ENCODE assay signal across 8 cellular contexts in the genomic region with DNA sequence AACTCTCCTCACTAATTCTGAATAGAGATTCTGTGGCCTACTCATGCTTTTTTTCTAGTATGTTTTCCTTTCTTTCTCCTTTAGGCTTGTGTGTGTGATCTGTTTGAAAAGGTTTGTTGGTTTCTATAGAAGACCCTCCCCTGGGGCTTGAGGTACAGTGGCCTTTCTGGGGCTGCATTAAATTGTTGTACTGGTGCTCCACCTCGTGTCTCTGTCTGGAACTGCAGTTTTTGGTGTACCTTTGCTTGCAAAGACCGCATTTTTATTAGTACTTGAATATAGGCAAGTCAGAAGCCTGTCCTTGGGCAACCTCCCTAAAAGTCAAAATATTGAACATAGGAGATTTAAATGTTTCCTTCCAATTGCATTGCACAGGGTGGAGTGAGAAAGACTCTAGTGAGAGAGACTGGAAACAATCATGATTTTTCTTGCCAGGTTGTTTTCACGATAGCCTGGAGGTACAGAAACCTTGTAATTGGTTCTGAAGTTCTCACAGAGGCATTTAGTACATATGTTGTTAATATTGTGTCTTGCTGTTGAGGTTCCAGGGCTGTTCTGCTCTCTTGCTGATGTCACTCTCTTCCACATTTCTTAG. TPM values are rescaled to one million over a fixed set of nuclear protein-coding genes. Genes with fewer than 3 reads are reported as not detected.
DNase-seq lines count a peak whose midpoint lies in the region; ATAC-seq and TF ChIP-seq lines count a peak whose summit lies in the region.

No MANE protein-coding gene starts in this region.

- peaks cover 83% of the 10 kb centered on the region for H3K27me3 Mint-ChIP-seq in MCF 10A (ENCODE audit: insufficient read depth, unreplicated experiment)

- POLR2A ChIA-PET in MCF 10A (lab: Yijun Ruan, JAX) = no interaction called here

- H3K4me1 ChIP-seq in OCI-LY1 (ENCODE audit: insufficient read depth, low read length, severe bottlenecking) = no peaks in the 10 kb centered on the region

- no peaks in the 10 kb centered on the region for H3K4me1 Mint-ChIP-seq in MCF 10A (ENCODE audit: insufficient read depth, unreplicated experiment)

- H3K9me3 ChIP-seq in OCI-LY1 (ENCODE audit: low read length) = no peaks in the 10 kb centered on the region

- no peak overlapping the region for H3K4me3 Mint-ChIP-seq in MCF 10A (ENCODE audit: unreplicated experiment)

- BruUV-seq in MCF 10A (replicated peaks; lab: Mats Ljungman, UMichigan) = no TSS peak

- H3K9ac ChIP-seq in OCI-LY1 (ENCODE audit: low read length) = no peak overlapping the region

- no peak overlapping the region for H3K4me3 ChIP-seq in OCI-LY1 (ENCODE audit: low read depth, low read length, poor library complexity, severe bottlenecking)

- H4K20me1 ChIP-seq in OCI-LY1 (ENCODE audit: insufficient read depth, low read length) = no peaks in the 10 kb centered on the region

- H3K4me2 ChIP-seq in OCI-LY1 (ENCODE audit: low read length) = no peak overlapping the region

- no peak overlapping the region for H2AFZ ChIP-seq in OCI-LY1 (ENCODE audit: low read length)

- no peaks in the 10 kb centered on the region for H3K9me2 ChIP-seq in OCI-LY1 (ENCODE audit: low read depth, low read length)

- no peaks in the 10 kb centered on the region; the same call in 1 of the 2 replicates for H3F3A ChIP-seq in OCI-LY1 (ENCODE audit: insufficient read depth, low read length)

- H3K36me3 Mint-ChIP-seq in MCF 10A (ENCODE audit: insufficient read depth, unreplicated experiment) = no peaks in the 10 kb centered on the region

- H3K27ac Mint-ChIP-seq in MCF 10A (ENCODE audit: low read depth, unreplicated experiment) = no peak overlapping the region

- no peaks in the 10 kb centered on the region for H3K36me3 ChIP-seq in OCI-LY1 (ENCODE audit: insufficient read depth, low read length)

- CTCF ChIA-PET in MCF 10A (lab: Yijun Ruan, JAX) = no interaction called here

- no peaks in the 10 kb centered on the region for H3K27me3 ChIP-seq in OCI-LY1 (ENCODE audit: insufficient read depth, low read length)

- H3K9me3 Mint-ChIP-seq in MCF 10A (ENCODE audit: unreplicated experiment) = no peaks in the 10 kb centered on the region

- TF ChIP-seq CTCF in OCI-LY1 (IDR thresholded peaks at IDR 0.05; ENCODE audit: low read length) = peak; percentile 93
- TF ChIP-seq CTCF in MCF 10A (IDR thresholded peaks at IDR 0.05; ENCODE audit: unreplicated experiment) = peak; percentile 68

- peak; percentile 85 for ATAC-seq in GM19395 (IDR thresholded peaks at IDR 0.05; ENCODE audit: unreplicated experiment)
- no peak for ATAC-seq in HG03039 (IDR thresholded peaks at IDR 0.05; ENCODE audit: unreplicated experiment)
- ATAC-seq in GM19328 (IDR thresholded peaks at IDR 0.05; ENCODE audit: unreplicated experiment) = no peak

- no peaks in the 10 kb centered on the region for H3K79me2 ChIP-seq in OCI-LY1 (ENCODE audit: insufficient read depth, low read length)

- DNase-seq in DMS53 treated with DMSO at 0.1 percent for 48 hours (lab: John Stamatoyannopoulos, UW; ENCODE audit: unreplicated experiment) (peak; percentile 77), HK-2 (ENCODE audit: unreplicated experiment) (peak; percentile 38), MCF 10A (ENCODE audit: unreplicated experiment) (peak; percentile 60), lung microvascular endothelial cell (ENCODE audit: low read depth in 2 of 2) (peak; percentile 40 to 59)

- no peak overlapping the region for H3K27ac ChIP-seq in OCI-LY1 (ENCODE audit: low read depth, low read length, poor library complexity, severe bottlenecking)

- intact Hi-C loops in MCF 10A (cut with micrococcal nuclease) = loop anchor here (1.0 to 2.0 kb wide), 3 partner anchors 223 to 706 kb away; no protein-coding TSS in a partner anchor

RNA-seq across cellular contexts. Expression of a gene that starts 39.0 kb away (rescaled TPM):
- total RNA-seq in MCF 10A (2022) (not detected in 2 replicates), lung microvascular endothelial cell (not detected in 2 replicates)
